ENCODE assay signal across 9 cellular contexts in the genomic region with DNA sequence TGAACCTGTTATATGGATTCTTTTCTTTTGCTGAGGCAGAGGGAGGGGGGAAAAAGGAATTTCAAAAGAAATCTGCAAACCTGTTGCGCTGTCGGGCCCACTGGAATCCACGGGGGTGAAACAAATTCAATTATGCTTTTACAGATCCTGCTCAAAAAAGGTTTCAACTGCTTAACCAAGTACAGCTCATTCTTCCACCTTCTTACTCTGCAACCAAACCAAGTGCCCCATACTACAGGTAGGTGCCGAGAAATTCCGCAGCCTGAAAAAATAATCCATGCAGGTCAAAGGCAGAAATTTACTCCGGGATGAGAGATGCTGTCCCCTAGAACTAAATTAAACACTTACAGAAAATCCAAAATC. TPM values are rescaled to one million over a fixed set of nuclear protein-coding genes. Genes with fewer than 3 reads are reported as not detected.
DNase-seq lines count a peak whose midpoint lies in the region; ATAC-seq and TF ChIP-seq lines count a peak whose summit lies in the region.
"Had no signal": no experiment of that assay in that cellular context is flagged by ENCODE, and none has a peak within 500 bp of the region (broad histone marks: within the 10 kb centered on the region; RNA-seq: fewer than 3 reads in every experiment).

No MANE protein-coding gene starts in this region.

- no peak for TF ChIP-seq CTCF in upper lobe of right lung (IDR thresholded peaks at IDR 0.05)

- H3K27ac Mint-ChIP-seq in activated naive CD4-positive, alpha-beta T cell treated with anti-CD3 and anti-CD28 coated beads for 36 hours = no peak overlapping the region
- H3K27ac Mint-ChIP-seq in activated naive CD4-positive, alpha-beta T cell treated with anti-CD3 and anti-CD28 coated beads, Interleukin-2, amount 10 ng/mL, durations not matched to agents 7 days and 5 days = no peak overlapping the region

- no peak for ATAC-seq in upper lobe of right lung

- H3K27ac ChIP-seq in caudate nucleus (ENCODE audit: low read depth, low read length) (peak overlapping the region; percentile 22), mesodermal cell (ENCODE audit: low read depth, low read length, severe bottlenecking) (peak overlapping the region; percentile 12), upper lobe of right lung (peak overlapping the region; percentile 51)

- intact Hi-C loops in activated naive CD4-positive, alpha-beta T cell treated with anti-CD3 and anti-CD28 coated beads for 36 hours (cut with micrococcal nuclease) = loop anchor here (1.0 to 5.0 kb wide), 6 partner anchors 65 to 168 kb away; a partner anchor contains a TSS
- intact Hi-C loops in upper lobe of right lung (cut with DNase I) = no loop called here

- CTCF ChIA-PET in activated naive CD4-positive, alpha-beta T cell treated with anti-CD3 and anti-CD28 coated beads for 36 hours (lab: Charles Lee) = interaction anchor here (0.7 to 5.8 kb wide), 27 partner anchors 9 to 167 kb away, joined by 3 to 70 read pairs (median 5); a partner anchor contains a TSS
- CTCF ChIA-PET in activated naive CD4-positive, alpha-beta T cell treated with anti-CD3 and anti-CD28 coated beads, Interleukin-2, amount 10 ng/mL, durations not matched to agents 7 days and 5 days (lab: Charles Lee) = interaction anchor here (0.9 to 4.6 kb wide), 31 partner anchors 9 to 169 kb away, joined by 3 to 61 read pairs (median 5); a partner anchor contains a TSS

- H3K4me3 Mint-ChIP-seq in activated naive CD4-positive, alpha-beta T cell treated with anti-CD3 and anti-CD28 coated beads for 36 hours = peak overlapping the region; percentile 41
- H3K4me3 Mint-ChIP-seq in activated naive CD4-positive, alpha-beta T cell treated with anti-CD3 and anti-CD28 coated beads, Interleukin-2, amount 10 ng/mL, durations not matched to agents 7 days and 5 days = no peak overlapping the region

- H3K36me3 ChIP-seq in mesodermal cell (ENCODE audit: control insufficient read depth, insufficient read depth, low read length) (no peaks in the 10 kb centered on the region), upper lobe of right lung (no peaks in the 10 kb centered on the region)

- H3K4me1 Mint-ChIP-seq in activated naive CD4-positive, alpha-beta T cell treated with anti-CD3 and anti-CD28 coated beads for 36 hours (ENCODE audit: low read depth) = peaks cover 20% of the 10 kb centered on the region
- H3K4me1 Mint-ChIP-seq in activated naive CD4-positive, alpha-beta T cell treated with anti-CD3 and anti-CD28 coated beads, Interleukin-2, amount 10 ng/mL, durations not matched to agents 7 days and 5 days = peaks cover 19% of the 10 kb centered on the region

- WGBS in mesodermal cell (ENCODE audit: insufficient coverage in 2 of 2), 2 experiments = 35% methylated on average over 5 of the region's 6 CpGs; no CpG with 5 or more reads in 1 of the 2 experiments

- H3K27me3 Mint-ChIP-seq in activated naive CD4-positive, alpha-beta T cell treated with anti-CD3 and anti-CD28 coated beads for 36 hours (ENCODE audit: low read depth) = no peaks in the 10 kb centered on the region
- H3K27me3 Mint-ChIP-seq in activated naive CD4-positive, alpha-beta T cell treated with anti-CD3 and anti-CD28 coated beads, Interleukin-2, amount 10 ng/mL, durations not matched to agents 7 days and 5 days = peaks cover 4% of the 10 kb centered on the region
- H3K27me3 Mint-ChIP-seq: IgD-negative memory B cell had no signal

- DNase-seq in activated naive CD4-positive, alpha-beta T cell treated with anti-CD3 and anti-CD28 coated beads for 36 hours = no peak
- no peak for DNase-seq in activated naive CD4-positive, alpha-beta T cell treated with anti-CD3 and anti-CD28 coated beads, Interleukin-2, amount 10 ng/mL, durations not matched to agents 7 days and 5 days
- DNase-seq in caudate nucleus (lab: John Stamatoyannopoulos, UW) (peak in 1 of 61 donors; percentile 2), upper lobe of right lung (no peak), DMS153 treated with DMSO at 0.1 percent for 48 hours (lab: John Stamatoyannopoulos, UW; ENCODE audit: unreplicated experiment) (no peak), SK-N-DZ (ENCODE audit: low spot score) (no peak)
- DNase-seq in stimulated activated CD4-positive, alpha-beta T cell treated with anti-CD3 and anti-CD28 coated beads, Interleukin-12 subunit alpha, Interleukin-12 subunit beta, amount 100 ng/mL, for 4 hours = no peak

- no peaks in the 10 kb centered on the region for H3K36me3 Mint-ChIP-seq in activated naive CD4-positive, alpha-beta T cell treated with anti-CD3 and anti-CD28 coated beads for 36 hours (ENCODE audit: low read depth)
- no peaks in the 10 kb centered on the region for H3K36me3 Mint-ChIP-seq in activated naive CD4-positive, alpha-beta T cell treated with anti-CD3 and anti-CD28 coated beads, Interleukin-2, amount 10 ng/mL, durations not matched to agents 7 days and 5 days
- H3K36me3 Mint-ChIP-seq: IgD-negative memory B cell had no signal

- H3K27me3 ChIP-seq in upper lobe of right lung = no peaks in the 10 kb centered on the region

- no peaks in the 10 kb centered on the region for H3K9me3 Mint-ChIP-seq in activated naive CD4-positive, alpha-beta T cell treated with anti-CD3 and anti-CD28 coated beads for 36 hours
- H3K9me3 Mint-ChIP-seq in activated naive CD4-positive, alpha-beta T cell treated with anti-CD3 and anti-CD28 coated beads, Interleukin-2, amount 10 ng/mL, durations not matched to agents 7 days and 5 days = no peaks in the 10 kb centered on the region
- H3K9me3 Mint-ChIP-seq: IgD-negative memory B cell had no signal

- H3K4me3 ChIP-seq in mesodermal cell (ENCODE audit: extremely low read depth, insufficient read depth, low read length, poor library complexity, severe bottlenecking) (peak overlapping the region; percentile 33), upper lobe of right lung (peak overlapping the region; percentile 41)

- H3K9me3 ChIP-seq in mesodermal cell (ENCODE audit: control insufficient read depth, low read length) (no peaks in the 10 kb centered on the region), upper lobe of right lung (no peaks in the 10 kb centered on the region)

- H3K4me1 ChIP-seq in mesodermal cell (ENCODE audit: control insufficient read depth, insufficient read depth, low read length, poor library complexity, severe bottlenecking) (peaks cover 11% of the 10 kb centered on the region), upper lobe of right lung (no peaks in the 10 kb centered on the region)

RNA-seq across cellular contexts. Expression of a gene that starts 0.4 kb away (rescaled TPM):
- total RNA-seq in activated naive CD4-positive, alpha-beta T cell treated with anti-CD3 and anti-CD28 coated beads for 36 hours = under 1 TPM; 0.38 to 0.91 TPM
- polyA plus RNA-seq in mesodermal cell (2013, experiment 1 of 2) = 2.7 TPM
- polyA plus RNA-seq in mesodermal cell (2013, experiment 2 of 2) = 1.7 TPM
- total RNA-seq in upper lobe of right lung = 7.5 TPM
- not detected in 2 replicates for polyA plus RNA-seq in SK-N-DZ (2014; cell fraction: cytosol; rRNA removed)
- 0.20 TPM in 1 of 2 replicates, not detected in the other for polyA plus RNA-seq in SK-N-DZ (2014; cell fraction: nucleus; rRNA removed)
